ENCODE assay signal across 19 cellular contexts in the genomic region with DNA sequence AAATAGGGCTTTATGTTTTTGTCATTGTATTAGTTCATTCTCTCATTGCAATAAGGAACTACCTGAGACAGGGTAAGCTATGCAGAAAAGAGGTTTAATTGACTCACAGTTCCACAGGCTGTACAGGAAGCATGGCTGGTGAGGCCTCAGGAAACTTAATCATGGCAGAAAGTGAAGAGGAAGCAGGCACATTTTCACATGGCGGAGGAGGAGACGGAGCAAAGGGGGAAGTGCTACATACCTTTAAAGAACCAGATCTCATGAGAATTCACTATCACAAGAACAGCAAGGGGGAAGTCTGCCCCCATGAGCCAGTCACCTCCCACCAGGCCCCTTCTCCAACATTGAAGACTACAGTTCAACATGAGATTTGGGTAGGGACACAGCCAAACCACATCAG.
"Had no signal": no experiment of that assay in that cellular context is flagged by ENCODE, and none has a peak within 500 bp of the region (broad histone marks: within the 10 kb centered on the region; RNA-seq: fewer than 3 reads in every experiment).

No MANE protein-coding gene starts in this region.

- H3K4me1 ChIP-seq: pancreas, right lobe of liver, testis had no signal

- H3K27me3 Mint-ChIP-seq: activated CD4-positive, alpha-beta memory T cell treated with anti-CD3 and anti-CD28 coated beads, Interleukin-2, amount 10 ng/mL, durations not matched to agents 7 days and 5 days; activated naive CD8-positive, alpha-beta T cell treated with anti-CD3 and anti-CD28 coated beads, Interleukin-2, amount 50 U/mL, for 24 hours; activated T-helper 17 cell treated with anti-CD3 and anti-CD28 coated beads, Interleukin-2, amount 50 U/mL, for 72 hours; type B pancreatic cell had no signal

- H3K27ac Mint-ChIP-seq: activated CD4-positive, alpha-beta memory T cell treated with anti-CD3 and anti-CD28 coated beads, Interleukin-2, amount 10 ng/mL, durations not matched to agents 7 days and 5 days; activated naive CD8-positive, alpha-beta T cell treated with anti-CD3 and anti-CD28 coated beads, Interleukin-2, amount 50 U/mL, for 24 hours; activated T-helper 17 cell treated with anti-CD3 and anti-CD28 coated beads, Interleukin-2, amount 50 U/mL, for 72 hours; T-helper 1 cell treated with Interleukin-12 subunit alpha and Interleukin-12 subunit beta and Interleukin-4 antibody, amounts not matched to agents 30 μg/mL and 1 μg/mL, for 36 hours; type B pancreatic cell had no signal

- H3K36me3 ChIP-seq: right lobe of liver had no signal

- H3K9me3 Mint-ChIP-seq: activated T-helper 17 cell treated with anti-CD3 and anti-CD28 coated beads, Interleukin-2, amount 50 U/mL, for 72 hours; type B pancreatic cell had no signal

- H3K4me3 Mint-ChIP-seq: activated CD4-positive, alpha-beta memory T cell treated with anti-CD3 and anti-CD28 coated beads, Interleukin-2, amount 10 ng/mL, durations not matched to agents 7 days and 5 days; activated naive CD8-positive, alpha-beta T cell treated with anti-CD3 and anti-CD28 coated beads, Interleukin-2, amount 50 U/mL, for 24 hours; activated T-helper 17 cell treated with anti-CD3 and anti-CD28 coated beads, Interleukin-2, amount 50 U/mL, for 72 hours; T-helper 1 cell treated with Interleukin-12 subunit alpha and Interleukin-12 subunit beta and Interleukin-4 antibody, amounts not matched to agents 30 μg/mL and 1 μg/mL, for 36 hours; type B pancreatic cell had no signal

- H3K27me3 ChIP-seq: pancreas, right lobe of liver, testis had no signal

- ATAC-seq: activated naive CD8-positive, alpha-beta T cell treated with anti-CD3 and anti-CD28 coated beads, Interleukin-2, amount 50 U/mL, for 24 hours; activated T-helper 17 cell treated with anti-CD3 and anti-CD28 coated beads, Interleukin-2, amount 50 U/mL, for 72 hours; left lobe of liver; pancreas; right lobe of liver had no signal

- H3K27ac ChIP-seq: coronary artery, pancreas, right lobe of liver, testis, VCaP had no signal

- H3K4me3 ChIP-seq: coronary artery, pancreas, right lobe of liver, testis had no signal

- DNase-seq: activated CD4-positive, alpha-beta memory T cell treated with anti-CD3 and anti-CD28 coated beads, Interleukin-2, amount 10 ng/mL, durations not matched to agents 7 days and 5 days; activated CD4-positive, alpha-beta T cell treated with anti-CD3 and anti-CD28 coated beads for 1 hour; activated naive CD4-positive, alpha-beta T cell treated with Interleukin-2 at 50 U/mL for 16 hours; activated naive CD8-positive, alpha-beta T cell treated with anti-CD3 and anti-CD28 coated beads, Interleukin-2, amount 50 U/mL, for 24 hours; activated T-cell treated with anti-CD3 and anti-CD28 coated beads, Interleukin-2, amount 50 U/mL, for 1 hour; anterior cingulate cortex; kidney; pancreas; right lobe of liver; small intestine; stimulated activated CD4-positive, alpha-beta T cell treated with anti-CD3 and anti-CD28 coated beads, Interleukin-15, amount 100 ng/mL, for 24 hours; stimulated activated CD4-positive, alpha-beta T cell treated with anti-CD3 and anti-CD28 coated beads, Interleukin-2, amount 100 ng/mL, for 48 hours; testis had no signal
